ENCODE assay signal across 9 cellular contexts in the genomic region with DNA sequence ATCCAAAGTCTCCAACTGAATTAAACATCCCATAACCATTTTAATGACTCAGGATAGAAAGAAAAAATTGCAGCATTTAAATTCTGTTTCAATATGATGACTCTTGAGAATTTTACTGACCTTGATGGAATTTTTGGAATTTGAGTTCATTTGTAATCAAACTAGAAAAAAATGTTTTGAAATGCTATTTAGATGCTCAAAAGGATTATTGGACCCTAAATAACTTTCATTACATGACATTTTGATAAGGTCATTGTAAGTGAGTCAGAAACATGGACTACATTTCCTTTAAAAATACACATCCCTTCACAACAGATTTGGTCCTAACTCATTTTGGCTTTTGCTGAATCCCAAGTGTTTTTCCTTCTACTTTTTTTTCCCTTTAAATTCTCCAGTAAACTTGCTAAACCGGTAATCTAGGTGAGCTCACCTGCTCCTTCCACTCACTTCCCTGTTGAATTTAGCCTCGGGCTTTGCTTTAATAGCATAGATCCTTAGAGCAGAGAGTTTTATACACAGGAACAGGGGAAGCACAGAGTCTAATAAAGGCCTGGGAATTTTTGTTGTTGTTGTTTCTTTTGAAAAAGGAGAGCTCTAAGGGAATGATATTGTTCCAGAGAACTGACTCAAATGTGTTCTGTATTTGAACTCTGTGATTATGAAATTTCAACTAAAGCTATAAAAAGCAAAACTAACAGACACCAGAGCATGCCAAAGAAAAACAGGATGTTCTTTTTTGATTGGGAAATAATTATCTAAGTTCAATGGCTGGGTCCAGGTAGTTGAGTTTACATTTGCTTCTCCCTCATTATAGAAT.
A peak's percentile ranks its signal among the peaks of the same experiment; 100 is the strongest.
DNase-seq lines count a peak whose midpoint lies in the region; ATAC-seq, FAIRE-seq and TF ChIP-seq lines count a peak whose summit lies in the region.
"Had no signal": no experiment of that assay in that cellular context is flagged by ENCODE, and none has a peak within 500 bp of the region (broad histone marks: within the 10 kb centered on the region; RNA-seq: fewer than 3 reads in every experiment).

No MANE protein-coding gene starts in this region.

- H3K9me3 Mint-ChIP-seq in brain = peaks cover 13 to 25% (median 16%) of the 10 kb centered on the region in 5 experiments

- H3K9me3 ChIP-seq in vagina (no peaks in the 10 kb centered on the region), testis (no peaks in the 10 kb centered on the region)

- peaks cover 11% of the 10 kb centered on the region for H3K4me1 Mint-ChIP-seq in brain
- H3K4me1 Mint-ChIP-seq: B cell had no signal

- DNase-seq in NCI-H526 (lab: John Stamatoyannopoulos, UW) = peak; percentile 54 to 58
- DNase-seq in NCI-H526 treated with DMSO at 0.1 percent for 48 hours (lab: John Stamatoyannopoulos, UW) = no peak
- no peak for DNase-seq in left colon
- DNase-seq in vagina (ENCODE audit: extremely low spot score in 2 of 2) = no peak
- no peak for DNase-seq in GM12891 (ENCODE audit: insufficient read length, low spot score)
- DNase-seq in testis = no peak
- DNase-seq in GM13976 (ENCODE audit: low spot score) = no peak

- no peaks in the 10 kb centered on the region for H3K27me3 Mint-ChIP-seq in brain

- H3K27ac Mint-ChIP-seq in brain = peak overlapping the region in 3 of 5 experiments; percentile 20 to 82 (median 65)
- H3K27ac Mint-ChIP-seq: B cell had no signal

- H3K4me3 ChIP-seq in vagina = no peak overlapping the region
- H3K4me3 ChIP-seq in testis = no peak overlapping the region

- TF ChIP-seq POLR2A in vagina (IDR thresholded peaks at IDR 0.05) (no peak), GM12891 (IDR thresholded peaks at IDR 0.05; ENCODE audit: low read depth, low read length) (no peak), testis (IDR thresholded peaks at IDR 0.05) (no peak)

- TF ChIP-seq CTCF in brain (conservative IDR thresholded peaks at IDR 0.05) (no peak), vagina (IDR thresholded peaks at IDR 0.05) (no peak), testis (IDR thresholded peaks at IDR 0.05) (no peak), GM13976 (IDR thresholded peaks at IDR 0.05; ENCODE audit: borderline replicate concordance, control extremely low read depth, extremely low read depth, insufficient read depth, missing control alignments) (no peak)

- WGBS in testis, 2 donors = 33 to 39% methylated on average over 2 of the region's 2 CpGs

- no peaks in the 10 kb centered on the region for H3K27me3 ChIP-seq in vagina
- H3K27me3 ChIP-seq in testis = no peaks in the 10 kb centered on the region

- no peaks in the 10 kb centered on the region for H3K36me3 Mint-ChIP-seq in brain

- peak; percentile 91 for ATAC-seq in left colon

- H3K36me3 ChIP-seq in vagina (no peaks in the 10 kb centered on the region), testis (ENCODE audit: low read depth, missing control alignments) (no peaks in the 10 kb centered on the region)

- in situ Hi-C loops in GM13976 (cut with MboI; ENCODE audit: low sequenced_read_pairs, unreplicated experiment) = no loop called here

- no peak for FAIRE-seq in GM12891 (lab: Jason Lieb, UNC)

- H3K4me3 Mint-ChIP-seq in brain = no peak overlapping the region
- H3K4me3 Mint-ChIP-seq: B cell had no signal

- H3K27ac ChIP-seq in vagina (peak overlapping the region; percentile 47), testis (peak overlapping the region in 1 of 2 donors; percentile 76)

- H3K4me1 ChIP-seq in vagina (peaks cover 29% of the 10 kb centered on the region), testis (no peaks in the 10 kb centered on the region)

- intact Hi-C loops in left colon (cut with DNase I, micrococcal nuclease) = no loop called here
- intact Hi-C loops in vagina (cut with DNase I) = no loop called here
- intact Hi-C loops in testis (cut with DNase I; ENCODE audit: low total_unique reads) = no loop called here

TF ChIP-seq in GM12891, 5 proteins besides CTCF, POLR2A, EP300 and RAD21:
- no peak for TF ChIP-seq POLR2AphosphoS5 (IDR thresholded peaks at IDR 0.05; ENCODE audit: low read depth, low read length)
- TF ChIP-seq PAX5 (IDR thresholded peaks at IDR 0.05; ENCODE audit: insufficient read depth, low read length, severe bottlenecking) = no peak
- TF ChIP-seq TAF1 (IDR thresholded peaks at IDR 0.05; ENCODE audit: low read depth, low read length) = no peak
- TF ChIP-seq POU2F2 (IDR thresholded peaks at IDR 0.05; ENCODE audit: low read depth, low read length) = no peak
- TF ChIP-seq SPI1 (IDR thresholded peaks at IDR 0.05; ENCODE audit: low read depth, low read length) = no peak

Comparison
In these comparisons a context has a peak if more than half of its experiments do, and no peak if none do; other contexts are left out.
1. DNase-seq: peak in NCI-H526 (2 of 2); none in NCI-H526 treated with DMSO at 0.1 percent for 48 hours (single experiment), left colon (0 of 2), vagina (0 of 2), GM12891 (single experiment), testis (single experiment) and GM13976 (single experiment).